ENCODE assay signal across 32 cellular contexts in the genomic region with DNA sequence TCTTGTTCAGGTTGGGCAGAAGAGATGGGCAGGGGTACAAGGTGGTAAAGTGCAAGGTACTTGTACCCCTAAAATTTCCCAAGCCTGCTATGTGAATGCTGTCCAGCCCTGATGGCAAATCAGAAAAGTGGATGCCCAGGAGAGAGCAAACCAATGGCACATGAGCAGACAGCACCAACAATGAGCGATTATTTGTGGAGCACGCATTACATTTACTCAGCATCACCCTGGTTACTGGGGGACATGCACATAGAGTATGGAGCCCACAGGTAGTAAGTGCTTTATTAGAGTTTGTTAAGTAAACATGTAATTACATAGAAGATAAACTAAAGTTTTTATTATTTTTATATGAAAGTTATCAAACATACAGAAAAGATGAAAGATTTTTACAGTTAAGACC.
"Had no signal": no experiment of that assay in that cellular context is flagged by ENCODE, and none has a peak within 500 bp of the region (broad histone marks: within the 10 kb centered on the region; RNA-seq: fewer than 3 reads in every experiment).

No MANE protein-coding gene starts in this region.

- H3K27ac ChIP-seq: ascending aorta, cardiac muscle cell, SJCRH30, SK-N-MC, WERI-Rb-1 had no signal

- H3K4me3 ChIP-seq: ascending aorta, cardiac muscle cell, MG63, SJCRH30, SK-N-MC had no signal

- H3K27me3 ChIP-seq: ascending aorta, MG63, SJCRH30 had no signal

- ATAC-seq: activated CD8-positive, alpha-beta memory T cell treated with anti-CD3 and anti-CD28 coated beads, Interleukin-2, amount 10 ng/mL, durations not matched to agents 7 days and 5 days; activated T-cell treated with anti-CD3 and anti-CD28 coated beads, Interleukin-2, amount 50 U/mL, for 72 hours; activated T-helper 17 cell treated with anti-CD3 and anti-CD28 coated beads, Interleukin-2, amount 50 U/mL, for 72 hours; Panc1 had no signal

- DNase-seq: activated CD4-positive, alpha-beta memory T cell treated with anti-CD3 and anti-CD28 coated beads, Interleukin-2, amount 10 ng/mL, durations not matched to agents 7 days and 5 days; activated CD4-positive, alpha-beta T cell treated with anti-CD3 and anti-CD28 coated beads for 1 hour; activated CD4-positive, alpha-beta T cell treated with anti-CD3 and anti-CD28 coated beads for 48 hours; activated CD4-positive, CD25-positive, alpha-beta regulatory T cell; activated CD8-positive, alpha-beta memory T cell treated with anti-CD3 and anti-CD28 coated beads for 24 hours; activated CD8-positive, alpha-beta memory T cell treated with anti-CD3 and anti-CD28 coated beads, Interleukin-2, amount 10 ng/mL, durations not matched to agents 7 days and 5 days; activated CD8-positive, alpha-beta memory T cell treated with anti-CD3 and anti-CD28 coated beads, Interleukin-2, amount 50 U/mL, for 48 hours; activated effector memory CD4-positive, alpha-beta T cell treated with anti-CD3 and anti-CD28 coated beads, Interleukin-2, amount 50 U/mL, for 16 hours; activated naive CD4-positive, alpha-beta T cell; activated naive CD4-positive, alpha-beta T cell treated with anti-CD3 and anti-CD28 coated beads, Interleukin-2, amount 50 U/mL, for 16 hours; activated naive CD8-positive, alpha-beta T cell treated with anti-CD3 and anti-CD28 coated beads for 36 hours; activated T-cell treated with anti-CD3 and anti-CD28 coated beads, Interleukin-2, amount 50 U/mL, for 72 hours; amniotic stem cell; Karpas-422; KBM-7; MG63; NCI-H1048; NCI-H1436; NCI-H1694; NCI-H1930; NCI-H2081 treated with DMSO at 0.1 percent for 48 hours; NCI-H226; NCI-H524 treated with DMSO at 0.1 percent for 48 hours; SHP77; SJCRH30; T1000; WERI-Rb-1 had no signal
